ENCODE assay signal across 1 cellular context in genomic region chr15:70196314-70197291, GRCh38.
A peak's percentile ranks its signal among the peaks of the same experiment; 100 is the strongest.
TF ChIP-seq lines count a peak whose summit lies in the region.

No MANE protein-coding gene starts in this region.

TF ChIP-seq in HepG2, 621 proteins besides CTCF, POLR2A, EP300 and RAD21 (continued from another document and continues in another):
- TF ChIP-seq BCLAF1 (IDR thresholded peaks at IDR 0.05) (no peak), PBX2 (CRISPR knock-in tag; IDR thresholded peaks at IDR 0.05) (no peak), ZNF746 (CRISPR knock-in tag; IDR thresholded peaks at IDR 0.05) (no peak), KLF16 (CRISPR knock-in tag; IDR thresholded peaks at IDR 0.05) (peak in 1 of 2 experiments; percentile 39; a peak in 1 of 4 replicates), ELF3 (CRISPR knock-in tag; IDR thresholded peaks at IDR 0.05) (no peak), HNF1B (CRISPR knock-in tag; IDR thresholded peaks at IDR 0.05) (peak; percentile 77), ZNF354B (CRISPR knock-in tag; IDR thresholded peaks at IDR 0.05) (no peak), ZFP90 (CRISPR knock-in tag; IDR thresholded peaks at IDR 0.05; ENCODE audit: borderline replicate concordance) (no peak), ZBTB39 (CRISPR knock-in tag; IDR thresholded peaks at IDR 0.05) (no peak), ZNF510 (CRISPR knock-in tag; IDR thresholded peaks at IDR 0.05; ENCODE audit: low read depth) (no peak), IRF1 (CRISPR knock-in tag; IDR thresholded peaks at IDR 0.05; ENCODE audit: low read depth) (no peak), MXI1 (IDR thresholded peaks at IDR 0.05; ENCODE audit: borderline replicate concordance, low read depth, low read length) (no peak), GPBP1L1 (CRISPR knock-in tag; IDR thresholded peaks at IDR 0.05) (no peak), JUND (CRISPR knock-in tag; IDR thresholded peaks at IDR 0.05) (no peak), NFAT5 (CRISPR knock-in tag; IDR thresholded peaks at IDR 0.05) (no peak), ZNF737 (CRISPR knock-in tag; IDR thresholded peaks at IDR 0.05; ENCODE audit: borderline replicate concordance) (no peak), ZBTB10 (CRISPR knock-in tag; IDR thresholded peaks at IDR 0.05; ENCODE audit: borderline replicate concordance) (no peak), ZSCAN12 (CRISPR knock-in tag; IDR thresholded peaks at IDR 0.05) (no peak), ZNF317 (CRISPR knock-in tag; IDR thresholded peaks at IDR 0.05) (peak; percentile 74; the same call in 1 of the 2 replicates), WIZ (CRISPR knock-in tag; IDR thresholded peaks at IDR 0.05) (no peak), PCBP1 (IDR thresholded peaks at IDR 0.05; ENCODE audit: borderline replicate concordance, low read depth, low read length) (no peak), NFYC (CRISPR knock-in tag; IDR thresholded peaks at IDR 0.05) (no peak), NCOA5 (CRISPR knock-in tag; IDR thresholded peaks at IDR 0.05) (no peak), REXO4 (CRISPR knock-in tag; IDR thresholded peaks at IDR 0.05; ENCODE audit: borderline replicate concordance) (no peak), CENPX (CRISPR knock-in tag; IDR thresholded peaks at IDR 0.05) (no peak), ZSCAN31 (CRISPR knock-in tag; IDR thresholded peaks at IDR 0.05; ENCODE audit: low read depth) (no peak), JARID2 (CRISPR knock-in tag; IDR thresholded peaks at IDR 0.05; ENCODE audit: insufficient replicate concordance) (no peak), ZFP91 (CRISPR knock-in tag; IDR thresholded peaks at IDR 0.05; ENCODE audit: borderline replicate concordance) (peak; percentile 67; the same call in 1 of the 2 replicates), ZNF678 (CRISPR knock-in tag; IDR thresholded peaks at IDR 0.05) (no peak), ATF5 (CRISPR knock-in tag; IDR thresholded peaks at IDR 0.05; ENCODE audit: low read depth) (no peak), KAT2B (IDR thresholded peaks at IDR 0.05; ENCODE audit: borderline replicate concordance, low read depth, low read length) (no peak), ZNF280B (CRISPR knock-in tag; IDR thresholded peaks at IDR 0.05; ENCODE audit: borderline replicate concordance) (no peak), ZNF839 (CRISPR knock-in tag; IDR thresholded peaks at IDR 0.05; ENCODE audit: borderline replicate concordance) (no peak)
